ENCODE assay signal across 8 cellular contexts in the genomic region with DNA sequence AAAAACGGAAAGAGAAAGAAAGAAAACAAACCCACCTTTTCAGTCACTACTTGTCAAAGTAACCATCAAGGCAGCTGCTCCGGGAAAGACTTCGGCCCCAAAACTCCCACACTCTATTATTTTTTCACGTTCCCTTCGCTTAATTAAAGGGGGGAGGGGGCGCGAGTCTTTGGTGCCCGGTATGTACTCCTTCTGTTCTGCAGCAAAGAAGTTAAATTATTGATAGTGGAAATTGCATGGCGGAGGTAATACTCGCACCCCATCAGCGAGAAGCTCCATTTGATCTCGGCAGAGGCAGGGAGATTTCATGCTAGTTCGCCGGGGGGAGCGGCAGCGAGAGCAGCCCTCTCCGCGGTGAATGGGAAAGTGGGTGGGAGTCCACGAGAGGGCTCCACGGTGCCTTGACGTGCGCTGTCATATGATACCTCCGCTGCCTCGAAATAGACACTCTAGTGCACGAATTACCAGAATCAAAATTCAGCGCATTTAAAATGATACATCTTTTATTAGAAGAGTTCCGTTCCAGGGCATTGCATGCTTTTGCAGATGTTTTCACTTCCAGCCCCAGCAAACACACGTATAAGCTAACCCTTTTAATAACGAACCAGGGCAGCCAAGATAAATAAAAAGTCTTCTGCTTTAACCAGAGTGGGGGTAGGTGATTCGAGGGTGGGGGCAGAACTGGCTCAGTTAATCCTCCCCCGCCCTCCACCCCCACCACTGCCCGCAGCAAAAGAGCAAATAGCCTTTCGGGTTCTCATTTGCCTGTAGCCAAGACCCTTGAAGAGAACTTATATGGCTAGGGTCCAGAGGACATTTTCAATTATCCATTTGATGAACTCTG. TPM values are rescaled to one million over a fixed set of nuclear protein-coding genes. Genes with fewer than 3 reads are reported as not detected.
DNase-seq lines count a peak whose midpoint lies in the region; ATAC-seq and TF ChIP-seq lines count a peak whose summit lies in the region.

No MANE protein-coding gene starts in this region.

- H3K4me3 ChIP-seq in GM23338, result peak overlapping the region; percentile 79
- H3K4me3 ChIP-seq in duodenal mucosa (ENCODE audit: low read depth in 1 of 2, low read length in 2 of 2), result peak overlapping the region; percentile 68 to 75

- H3K27ac ChIP-seq in GM23338 (ENCODE audit: low read depth), result no peak overlapping the region
- H3K27ac ChIP-seq in duodenal mucosa (ENCODE audit: low read depth, low read length), result no peak overlapping the region

- DNase-seq in EL (peak; percentile 84), GM23338 (ENCODE audit: low spot score) (peak; percentile 20), mesothelial cell of epicardium (ENCODE audit: low spot score in 2 of 2, unreplicated experiment in 2 of 2) (no peak), NCI-H187 (lab: John Stamatoyannopoulos, UW) (no peak), superior temporal gyrus (ENCODE audit: extremely low spot score) (no peak)

- H3F3A ChIP-seq in GM23338 (replicated peaks; ENCODE audit: low read depth), result 0 out of 2 replicates have a peak, but pooled peaks cover 11% of the 10 kb centered on the region

- no peaks in the 10 kb centered on the region for H3K36me3 ChIP-seq in GM23338 (ENCODE audit: insufficient read depth)
- H3K36me3 ChIP-seq in duodenal mucosa (ENCODE audit: control insufficient read depth in 1 of 2, insufficient read depth in 2 of 2, low read length in 2 of 2), result no peaks in the 10 kb centered on the region

- peaks cover 10% of the 10 kb centered on the region for H3K79me2 ChIP-seq in GM23338 (replicated peaks; ENCODE audit: insufficient read depth)

- H3K9me3 ChIP-seq in duodenal mucosa (ENCODE audit: control insufficient read depth in 1 of 2, low read length in 2 of 2), result no peaks in the 10 kb centered on the region

- H3K27me3 ChIP-seq in GM23338 (ENCODE audit: insufficient read depth) (peaks cover 27% of the 10 kb centered on the region), duodenal mucosa (ENCODE audit: control insufficient read depth in 1 of 2, insufficient read depth in 2 of 2, low read length in 2 of 2) (peaks cover 40 to 48% of the 10 kb centered on the region in 2 donors)

- H3K9ac ChIP-seq in duodenal mucosa (ENCODE audit: low read depth in 1 of 2, low read length in 2 of 2), result no peak overlapping the region

- H3K4me1 ChIP-seq in GM23338 (ENCODE audit: insufficient read depth) (peaks cover 56% of the 10 kb centered on the region), duodenal mucosa (ENCODE audit: control insufficient read depth in 1 of 2, insufficient read depth in 2 of 2, low read length in 2 of 2) (peaks cover 10 to 13% of the 10 kb centered on the region in 2 donors)

- H3K4me3 Mint-ChIP-seq in GM23338 (peak overlapping the region; percentile 87), mesothelial cell of epicardium (peak overlapping the region; percentile 92)

- no peaks in the 10 kb centered on the region for H4K20me1 ChIP-seq in GM23338 (replicated peaks; ENCODE audit: insufficient read depth)

- H3K9me3 Mint-ChIP-seq in GM23338 (no peaks in the 10 kb centered on the region), mesothelial cell of epicardium (no peaks in the 10 kb centered on the region)

- TF ChIP-seq CTCF in GM23338 (conservative IDR thresholded peaks at IDR 0.05; ENCODE audit: low read depth in 2 of 2), result peak in 1 of 2 experiments; percentile 20; a peak in 1 of 4 replicates
- TF ChIP-seq CTCF in mesothelial cell of epicardium (IDR thresholded peaks at IDR 0.05; ENCODE audit: unreplicated experiment), result peak; percentile 26

- H2AFZ ChIP-seq in GM23338, result peak overlapping the region; percentile 73

- H3K4me2 ChIP-seq in GM23338, result peak overlapping the region; percentile 87

- no peaks in the 10 kb centered on the region for H3K9me2 ChIP-seq in GM23338 (ENCODE audit: insufficient read depth)

- no peak for ATAC-seq in GM23338
- no peak for ATAC-seq in activated CD4-positive, CD25-positive, alpha-beta regulatory T cell treated with anti-CD3 and anti-CD28 coated beads, Interleukin-2, amount 50 U/mL, for 24 hours

- H3K27ac Mint-ChIP-seq in GM23338, result no peak overlapping the region
- H3K27ac Mint-ChIP-seq in mesothelial cell of epicardium, result peak overlapping the region; percentile 88

- H3K36me3 Mint-ChIP-seq in GM23338 (ENCODE audit: low read depth) (no peaks in the 10 kb centered on the region), mesothelial cell of epicardium (no peaks in the 10 kb centered on the region)

- H3K4me1 Mint-ChIP-seq in GM23338, result peaks cover 40% of the 10 kb centered on the region
- peaks cover 55% of the 10 kb centered on the region for H3K4me1 Mint-ChIP-seq in mesothelial cell of epicardium

- H3K27me3 Mint-ChIP-seq in GM23338 (ENCODE audit: insufficient read depth, low read depth, poor library complexity) (peaks cover 28% of the 10 kb centered on the region), mesothelial cell of epicardium (ENCODE audit: low read depth) (peaks cover 13% of the 10 kb centered on the region)

TF ChIP-seq in GM23338, 12 proteins besides CTCF, POLR2A, EP300 and RAD21 (continues in another document):
- TF ChIP-seq STAT1 (IDR thresholded peaks at IDR 0.05; ENCODE audit: unreplicated experiment) (no peak), CREB1 (CRISPR knock-in tag; IDR thresholded peaks at IDR 0.05; ENCODE audit: low read depth) (no peak), JUNB (IDR thresholded peaks at IDR 0.05; ENCODE audit: unreplicated experiment) (no peak), EZH2 (IDR thresholded peaks at IDR 0.05; ENCODE audit: low read depth, unreplicated experiment) (no peak), NANOG (IDR thresholded peaks at IDR 0.05; ENCODE audit: borderline replicate concordance) (no peak), ZNF331 (CRISPR knock-in tag; IDR thresholded peaks at IDR 0.05; ENCODE audit: low read depth) (no peak), ZNF114 (CRISPR knock-in tag; IDR thresholded peaks at IDR 0.05) (no peak), EZH2phosphoT487 (IDR thresholded peaks at IDR 0.05; ENCODE audit: unreplicated experiment) (no peak)
- TF ChIP-seq, protein P1, sequence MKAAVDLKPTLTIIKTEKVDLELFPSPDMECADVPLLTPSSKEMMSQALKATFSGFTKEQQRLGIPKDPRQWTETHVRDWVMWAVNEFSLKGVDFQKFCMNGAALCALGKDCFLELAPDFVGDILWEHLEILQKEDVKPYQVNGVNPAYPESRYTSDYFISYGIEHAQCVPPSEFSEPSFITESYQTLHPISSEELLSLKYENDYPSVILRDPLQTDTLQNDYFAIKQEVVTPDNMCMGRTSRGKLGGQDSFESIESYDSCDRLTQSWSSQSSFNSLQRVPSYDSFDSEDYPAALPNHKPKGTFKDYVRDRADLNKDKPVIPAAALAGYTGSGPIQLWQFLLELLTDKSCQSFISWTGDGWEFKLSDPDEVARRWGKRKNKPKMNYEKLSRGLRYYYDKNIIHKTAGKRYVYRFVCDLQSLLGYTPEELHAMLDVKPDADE (IDR thresholded peaks at IDR 0.05), result no peak

TF ChIP-seq in PFSK-1, 5 proteins besides CTCF, POLR2A, EP300 and RAD21:
- TF ChIP-seq REST (IDR thresholded peaks at IDR 0.05; ENCODE audit: insufficient read depth in 1 of 2, low read depth in 2 of 2, low read length in 2 of 2) (no peak), TAF1 (IDR thresholded peaks at IDR 0.05; ENCODE audit: borderline replicate concordance, insufficient read depth, low read length) (no peak), SIN3A (IDR thresholded peaks at IDR 0.05; ENCODE audit: borderline replicate concordance, insufficient read depth, low read length) (no peak), POLR2AphosphoS5 (IDR thresholded peaks at IDR 0.05; ENCODE audit: low read depth, low read length) (peak; percentile 36; the same call in 1 of the 2 replicates)
TF ChIP-seq in PFSK-1: peak in this region for 1.

RNA-seq across cellular contexts. Expression of gene BDNF, which starts 1.2 kb away (rescaled TPM):
- 5.1 and 6.8 TPM in 2 replicates for total RNA-seq in GM23338 (2014; rRNA removed; shearing (Covaris generic))
- polyA plus RNA-seq in GM23338 (2016; fragmentation: Nextera tagmentation; extraction: Ambion mirVana), result 4.2 and 5.2 TPM in 2 replicates
- polyA plus RNA-seq in PFSK-1 (2012; ENCODE audit: insufficient read length, low read depth), result 11.6 TPM
- total RNA-seq in mesothelial cell of epicardium, result 7.1 to 8.5 TPM (median 7.9 TPM) in 3 replicates

Comparison
In these comparisons a context has a peak if more than half of its experiments do, and no peak if none do; other contexts are left out.
1. DNase-seq: peak in EL (single experiment) and GM23338 (single experiment); none in mesothelial cell of epicardium (0 of 2), NCI-H187 (0 of 2) and superior temporal gyrus (single experiment).